In the genomic region with DNA sequence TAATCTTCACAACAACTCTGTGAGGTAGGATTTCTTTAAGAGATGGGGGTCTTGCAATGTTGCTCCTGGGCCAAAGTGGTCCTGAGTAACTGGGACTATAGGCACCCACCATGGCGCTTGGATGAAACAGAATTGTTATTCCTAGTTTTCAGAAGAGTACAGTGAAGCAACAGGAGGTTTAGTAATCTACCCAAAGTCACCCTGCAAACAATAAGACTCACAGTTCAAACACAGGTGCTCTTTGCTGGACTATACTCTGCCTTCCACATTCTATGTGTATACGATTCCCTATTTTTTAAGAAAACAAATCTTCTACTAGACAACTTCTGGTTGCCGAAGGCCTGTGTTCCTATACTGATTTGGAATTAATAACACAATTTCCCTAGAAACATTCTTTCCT, we compare ENCODE assay signal across 6 cellular contexts. TPM values are rescaled to one million over a fixed set of nuclear protein-coding genes. Genes with fewer than 3 reads are reported as not detected.
"Had no signal": no experiment of that assay in that cellular context is flagged by ENCODE, and none has a peak within 500 bp of the region (broad histone marks: within the 10 kb centered on the region; RNA-seq: fewer than 3 reads in every experiment).

No MANE protein-coding gene starts in this region.

- H2AFZ ChIP-seq: GM23338 had no signal

- FAIRE-seq: H1, HTR-8/SVneo had no signal

- H3K4me2 ChIP-seq: GM23338 had no signal

- ATAC-seq: GM23338 had no signal

- H3K4me3 ChIP-seq: GM23338 had no signal

- DNase-seq: H9, HCEC 1CT had no signal

RNA-seq across cellular contexts. Expression of a gene that starts 8.1 kb away (rescaled TPM):
- total RNA-seq: HT-29 had no signal
